In genomic region chr10:118745056-118745455, GRCh38 we compare ENCODE assay signal across 1 cellular context.
TF ChIP-seq lines count a peak whose summit lies in the region.

No MANE protein-coding gene starts in this region.

TF ChIP-seq in HCT116, 20 proteins besides CTCF, POLR2A, EP300 and RAD21 (continued from another document):
- no peak for TF ChIP-seq REST (IDR thresholded peaks at IDR 0.05; ENCODE audit: low read depth)
- no peak for TF ChIP-seq SRF (IDR thresholded peaks at IDR 0.05; ENCODE audit: low read depth)
- no peak for TF ChIP-seq MAX (IDR thresholded peaks at IDR 0.05)
- no peak for TF ChIP-seq CBX3 (IDR thresholded peaks at IDR 0.05; ENCODE audit: low read depth)
- TF ChIP-seq EZH2phosphoT487 (IDR thresholded peaks at IDR 0.05; ENCODE audit: borderline replicate concordance): no peak
- no peak for TF ChIP-seq SIN3A (IDR thresholded peaks at IDR 0.05; ENCODE audit: low read depth)
- TF ChIP-seq ZFX (IDR thresholded peaks at IDR 0.05): no peak
- no peak for TF ChIP-seq SP1 (IDR thresholded peaks at IDR 0.05; ENCODE audit: low read depth)
- TF ChIP-seq ZBTB33 (IDR thresholded peaks at IDR 0.05; ENCODE audit: extremely low read depth, insufficient replicate concordance, low read length): no peak
